In genomic region chr1:151547119-151547899, GRCh38 we compare ENCODE assay signal across 1 cellular context.
TF ChIP-seq lines count a peak whose summit lies in the region.

No MANE protein-coding gene starts in this region.

TF ChIP-seq in HepG2, 621 proteins besides CTCF, POLR2A, EP300 and RAD21 (continued from another document and continues in another):
- TF ChIP-seq PBX2 (CRISPR knock-in tag; IDR thresholded peaks at IDR 0.05) (no peak), LRRFIP1 (CRISPR knock-in tag; conservative IDR thresholded peaks at IDR 0.05) (no peak), EED (CRISPR knock-in tag; IDR thresholded peaks at IDR 0.05) (no peak), TARDBP (CRISPR knock-in tag; IDR thresholded peaks at IDR 0.05) (peak; percentile 72), BORCS8-MEF2B (CRISPR knock-in tag; IDR thresholded peaks at IDR 0.05) (no peak), ZNF343 (CRISPR knock-in tag; IDR thresholded peaks at IDR 0.05) (no peak), ZBTB7A (CRISPR knock-in tag; IDR thresholded peaks at IDR 0.05) (peak; percentile 19; the same call in 1 of the 2 replicates), FOXO4 (CRISPR knock-in tag; conservative IDR thresholded peaks at IDR 0.05) (no peak), HNRNPH1 (optimal IDR thresholded peaks at IDR 0.05; ENCODE audit: low read depth, low read length) (no peak), ZBTB2 (CRISPR knock-in tag; IDR thresholded peaks at IDR 0.05; ENCODE audit: low read depth) (no peak), SIN3B (IDR thresholded peaks at IDR 0.05; ENCODE audit: low read length) (no peak), CEBPG (CRISPR knock-in tag; IDR thresholded peaks at IDR 0.05) (peak; percentile 92), ZBTB49 (CRISPR knock-in tag; IDR thresholded peaks at IDR 0.05; ENCODE audit: borderline replicate concordance) (no peak), TRIM24 (CRISPR knock-in tag; IDR thresholded peaks at IDR 0.05) (no peak), ZNF207 (IDR thresholded peaks at IDR 0.05; ENCODE audit: borderline replicate concordance) (no peak), ZSCAN5A (CRISPR knock-in tag; IDR thresholded peaks at IDR 0.05; ENCODE audit: borderline replicate concordance) (no peak), TAF15 (IDR thresholded peaks at IDR 0.05; ENCODE audit: low read depth, low read length, poor library complexity, severe bottlenecking) (no peak), ZMAT3 (CRISPR knock-in tag; conservative IDR thresholded peaks at IDR 0.05) (no peak), ARNTL (CRISPR knock-in tag; IDR thresholded peaks at IDR 0.05) (peak; percentile 94), ZNF678 (CRISPR knock-in tag; IDR thresholded peaks at IDR 0.05) (no peak), ZBTB14 (CRISPR knock-in tag; IDR thresholded peaks at IDR 0.05) (no peak), KAT2B (IDR thresholded peaks at IDR 0.05; ENCODE audit: borderline replicate concordance, low read depth, low read length) (no peak), MAFF (IDR thresholded peaks at IDR 0.05; ENCODE audit: low read depth, low read length) (no peak), AHDC1 (CRISPR knock-in tag; IDR thresholded peaks at IDR 0.05; ENCODE audit: borderline replicate concordance) (peak; percentile 49; the same call in 1 of the 2 replicates), ZBTB46 (CRISPR knock-in tag; IDR thresholded peaks at IDR 0.05; ENCODE audit: borderline replicate concordance) (no peak), ZNF572 (CRISPR knock-in tag; IDR thresholded peaks at IDR 0.05) (no peak), TRAFD1 (CRISPR knock-in tag; IDR thresholded peaks at IDR 0.05; ENCODE audit: borderline replicate concordance) (no peak), MAX (IDR thresholded peaks at IDR 0.05) (peak; percentile 97), YEATS4 (CRISPR knock-in tag; IDR thresholded peaks at IDR 0.05; ENCODE audit: borderline replicate concordance) (peak; percentile 64; the same call in 1 of the 2 replicates), ZNF24 (IDR thresholded peaks at IDR 0.05) (no peak), ZFP62 (CRISPR knock-in tag; IDR thresholded peaks at IDR 0.05) (no peak), ZNF326 (CRISPR knock-in tag; IDR thresholded peaks at IDR 0.05; ENCODE audit: borderline replicate concordance) (no peak), SALL1 (CRISPR knock-in tag; IDR thresholded peaks at IDR 0.05) (peak; percentile 95), JDP2 (CRISPR knock-in tag; IDR thresholded peaks at IDR 0.05; ENCODE audit: borderline replicate concordance) (no peak), ARNT2 (CRISPR knock-in tag; IDR thresholded peaks at IDR 0.05; ENCODE audit: low read depth) (0 out of 2 replicates have a peak, but pooled peaks have one; percentile 18), MAFK (conservative IDR thresholded peaks at IDR 0.05 in 1 of 2, IDR thresholded peaks at IDR 0.05 in 1 of 2; ENCODE audit: low read length in 2 of 2) (no peak), ZNF569 (CRISPR knock-in tag; IDR thresholded peaks at IDR 0.05; ENCODE audit: borderline replicate concordance) (no peak), PITX1 (CRISPR knock-in tag; IDR thresholded peaks at IDR 0.05) (peak; percentile 70), ZNF788 (CRISPR knock-in tag; IDR thresholded peaks at IDR 0.05; ENCODE audit: borderline replicate concordance) (peak; percentile 53; the same call in 1 of the 2 replicates), NFYC (CRISPR knock-in tag; IDR thresholded peaks at IDR 0.05) (no peak)
